Comparison of ENCODE assay signal across 8 cellular contexts in genomic region chr1:2555634-2556276, GRCh38. TPM values are rescaled to one million over a fixed set of nuclear protein-coding genes. Genes with fewer than 3 reads are reported as not detected.
DNase-seq lines count a peak whose midpoint lies in the region; ATAC-seq and TF ChIP-seq lines count a peak whose summit lies in the region.

No MANE protein-coding gene starts in this region.

- peak; percentile 81 for DNase-seq in GM10266 (ENCODE audit: extremely low spot score)
- peak; percentile 64 for DNase-seq in RPMI7951 (ENCODE audit: low read depth)
- peak; percentile 68 for DNase-seq in activated naive CD4-positive, alpha-beta T cell treated with anti-CD3 and anti-CD28 coated beads, Interleukin-2, amount 50 U/mL, for 16 hours
- DNase-seq in left ventricle myocardium inferior, result peak; percentile 81
- peak; percentile 76 to 78 for DNase-seq in stimulated activated CD4-positive, alpha-beta T cell treated with anti-CD3 and anti-CD28 coated beads, Interleukin-15, amount 100 ng/mL, for 48 hours (ENCODE audit: low read depth in 2 of 2)
- DNase-seq in NCI-H1105 treated with DMSO at 0.1 percent for 48 hours (lab: John Stamatoyannopoulos, UW), result no peak
- DNase-seq in NCI-H2227 (lab: John Stamatoyannopoulos, UW; ENCODE audit: unreplicated experiment), result no peak

- peaks cover 9% of the 10 kb centered on the region for H3K27me3 ChIP-seq in left ventricle myocardium inferior (ENCODE audit: low read depth)

- H3K27ac ChIP-seq in left ventricle myocardium inferior (replicated peaks), result peak overlapping the region; percentile 92

- H3K4me3 ChIP-seq in left ventricle myocardium inferior, result peak overlapping the region; percentile 70

- H3K9me3 ChIP-seq in left ventricle myocardium inferior (replicated peaks), result no peaks in the 10 kb centered on the region

- peaks cover 61% of the 10 kb centered on the region for H3K4me1 ChIP-seq in left ventricle myocardium inferior

- peaks cover 27% of the 10 kb centered on the region for H3K36me3 ChIP-seq in left ventricle myocardium inferior

- TF ChIP-seq CTCF in GM10266 (IDR thresholded peaks at IDR 0.05; ENCODE audit: control insufficient read depth, insufficient read depth, low read depth, missing control alignments) (no peak), left ventricle myocardium inferior (IDR thresholded peaks at IDR 0.05; ENCODE audit: borderline replicate concordance) (no peak)

- intact Hi-C loops in left ventricle myocardium inferior (cut with micrococcal nuclease), result no loop called here

- ATAC-seq in HG02840 (IDR thresholded peaks at IDR 0.05; ENCODE audit: low FRiP score, unreplicated experiment), result peak; percentile 42

RNA-seq across cellular contexts. Expression of gene TNFRSF14, which starts 0.4 kb away (rescaled TPM):
- 26.8 and 29.4 TPM in 2 replicates for total RNA-seq in RPMI7951 (2014; rRNA removed; shearing (Covaris generic))
- 13.7 TPM for total RNA-seq in left ventricle myocardium inferior

RNA-seq across cellular contexts. Expression of gene HES5, which starts 25.7 kb away (rescaled TPM):
- total RNA-seq in RPMI7951 (2014; rRNA removed; shearing (Covaris generic)), result not detected in 2 replicates
- 0.63 TPM for total RNA-seq in left ventricle myocardium inferior

RNA-seq across cellular contexts. Expression of gene PANK4, which starts 29.4 kb away (rescaled TPM):
- total RNA-seq in RPMI7951 (2014; rRNA removed; shearing (Covaris generic)), result 15.0 and 17.6 TPM in 2 replicates
- total RNA-seq in left ventricle myocardium inferior, result 42.8 TPM

RNA-seq across cellular contexts. Expression of gene PRXL2B, which starts 30.8 kb away (rescaled TPM):
- total RNA-seq in RPMI7951 (2014; rRNA removed; shearing (Covaris generic)), result 21.5 and 26.1 TPM in 2 replicates
- 8.2 TPM for total RNA-seq in left ventricle myocardium inferior

Comparison
In these comparisons a context has a peak if more than half of its experiments do, and no peak if none do; other contexts are left out.
1. DNase-seq: peak in GM10266 (single experiment), RPMI7951 (single experiment), activated naive CD4-positive, alpha-beta T cell treated with anti-CD3 and anti-CD28 coated beads, Interleukin-2, amount 50 U/mL, for 16 hours (single experiment), left ventricle myocardium inferior (single experiment) and stimulated activated CD4-positive, alpha-beta T cell treated with anti-CD3 and anti-CD28 coated beads, Interleukin-15, amount 100 ng/mL, for 48 hours (2 of 2); none in NCI-H1105 treated with DMSO at 0.1 percent for 48 hours (single experiment) and NCI-H2227 (single experiment).